9 cellular contexts compared by ENCODE assay signal in the genomic region with DNA sequence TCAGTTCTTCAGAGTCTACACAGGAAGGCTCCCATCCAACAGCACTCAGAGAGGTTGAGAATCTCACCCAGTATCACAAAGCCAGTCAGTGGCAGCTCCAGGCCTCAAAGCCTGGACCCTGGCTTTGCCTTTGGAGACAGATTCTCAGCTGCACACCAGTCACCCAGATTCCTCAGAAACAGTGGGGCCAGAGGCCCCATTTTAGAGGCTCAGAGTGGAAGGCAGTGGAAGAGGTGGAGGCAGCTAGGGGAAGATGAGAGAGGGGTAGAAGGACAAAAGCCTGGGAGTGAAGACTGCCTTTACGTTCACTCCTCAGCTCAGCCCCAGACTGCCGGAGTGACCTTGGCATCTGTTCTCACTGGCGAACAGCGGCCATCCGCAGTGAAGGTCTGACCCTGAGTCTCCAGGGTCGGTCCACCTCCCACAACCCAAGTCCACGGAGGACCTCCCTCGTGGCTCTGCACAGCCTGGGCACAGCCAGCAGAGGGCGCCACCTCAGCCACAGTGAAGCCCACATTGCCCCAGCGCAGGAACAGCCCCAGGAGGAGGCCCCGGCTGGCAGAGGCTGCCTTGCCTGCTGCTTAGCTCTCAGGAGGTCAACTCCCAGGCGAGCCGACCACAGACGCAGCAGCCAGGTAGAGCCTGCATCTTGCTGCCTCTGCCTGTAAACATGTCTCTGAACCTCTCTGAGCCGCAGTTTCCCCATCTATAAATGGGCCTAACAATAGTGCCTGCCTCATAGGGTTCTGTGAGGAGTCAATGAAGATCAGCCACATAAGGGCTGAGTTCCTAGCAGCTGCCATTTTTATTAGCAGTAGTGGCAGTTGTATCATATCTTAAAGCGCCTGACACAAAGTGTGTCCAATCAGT. TPM values are rescaled to one million over a fixed set of nuclear protein-coding genes. Genes with fewer than 3 reads are reported as not detected.
DNase-seq lines count a peak whose midpoint lies in the region; ATAC-seq, FAIRE-seq and TF ChIP-seq lines count a peak whose summit lies in the region.
"Had no signal": no experiment of that assay in that cellular context is flagged by ENCODE, and none has a peak within 500 bp of the region (broad histone marks: within the 10 kb centered on the region; RNA-seq: fewer than 3 reads in every experiment).

No MANE protein-coding gene starts in this region.

- H3K79me2 ChIP-seq in PC-9 (ENCODE audit: low read depth) = no peaks in the 10 kb centered on the region

- H3K36me3 Mint-ChIP-seq in activated naive CD4-positive, alpha-beta T cell treated with anti-CD3 and anti-CD28 coated beads for 36 hours (ENCODE audit: low read depth) = no peaks in the 10 kb centered on the region

- WGBS in heart left ventricle, 4 donors = 38 to 68% (median 53%) methylated on average over 8 to 16 of the region's 16 CpGs

- H3K4me1 Mint-ChIP-seq in activated naive CD4-positive, alpha-beta T cell treated with anti-CD3 and anti-CD28 coated beads for 36 hours (ENCODE audit: low read depth) = no peaks in the 10 kb centered on the region

- BruUV-seq in PC-9 (replicated peaks; lab: Mats Ljungman, UMichigan) = no TSS peak

- intact Hi-C loops in PC-9 (cut with micrococcal nuclease; ENCODE audit: unreplicated experiment) (loop anchor here (1.0 to 10.0 kb wide), 3 partner anchors 210 to 598 kb away; a partner anchor contains a TSS), heart left ventricle (cut with DNase I) (loop anchor here in 9 of 10 donors (1.0 to 10.0 kb wide), 7 partner anchors 162 to 472 kb away; a partner anchor contains a TSS)
- intact Hi-C loops in activated naive CD4-positive, alpha-beta T cell treated with anti-CD3 and anti-CD28 coated beads for 36 hours (cut with micrococcal nuclease) = loop anchor here (2.0 to 5.0 kb wide), 2 partner anchors 210 to 491 kb away; no protein-coding TSS in a partner anchor

- H3K27me3 ChIP-seq in PC-9 (ENCODE audit: insufficient read depth, low read depth) (peaks cover 6% of the 10 kb centered on the region; the same call in 1 of the 2 replicates), heart left ventricle (peaks cover 0 to 12% (median 0%) of the 10 kb centered on the region in 9 donors)

- peaks cover 15% of the 10 kb centered on the region; the same call in 1 of the 2 replicates for H3F3A ChIP-seq in PC-9 (ENCODE audit: insufficient read depth, low read depth)

- no peaks in the 10 kb centered on the region for H4K20me1 ChIP-seq in PC-9 (ENCODE audit: insufficient read depth)

- peaks cover 29% of the 10 kb centered on the region for H3K27me3 Mint-ChIP-seq in activated naive CD4-positive, alpha-beta T cell treated with anti-CD3 and anti-CD28 coated beads for 36 hours (ENCODE audit: low read depth)

- H2AFZ ChIP-seq in PC-9 = no peak overlapping the region

- no peak for TF ChIP-seq POLR2A in H54 (IDR thresholded peaks at IDR 0.05; ENCODE audit: low read depth, low read length)
- TF ChIP-seq POLR2A in heart left ventricle (IDR thresholded peaks at IDR 0.05) = no peak

- DNase-seq in H54 (ENCODE audit: insufficient read length, low spot score) (peak; percentile 89), PC-9 (peak in 1 of 2 experiments; percentile 61), heart left ventricle (peak in 4 of 5 donors; percentile 55 to 80 (median 62)), retinal pigment epithelial cell (ENCODE audit: low read depth) (no peak), GF-D8 (lab: John Stamatoyannopoulos, UW) (no peak)
- DNase-seq in activated naive CD4-positive, alpha-beta T cell treated with anti-CD3 and anti-CD28 coated beads for 36 hours = peak; percentile 75

- H3K27ac Mint-ChIP-seq in activated naive CD4-positive, alpha-beta T cell treated with anti-CD3 and anti-CD28 coated beads for 36 hours = no peak overlapping the region

- H3K9me3 ChIP-seq in PC-9 (ENCODE audit: insufficient read depth, low read depth) (no peaks in the 10 kb centered on the region), heart left ventricle (no peaks in the 10 kb centered on the region)

- H3K27ac ChIP-seq in C4-2B = no peak overlapping the region
- H3K27ac ChIP-seq in PC-9 = no peak overlapping the region
- no peak overlapping the region for H3K27ac ChIP-seq in heart left ventricle

- FAIRE-seq in H54 (lab: Jason Lieb, UNC) = no peak

- H3K4me1 ChIP-seq in PC-9 (replicated peaks; ENCODE audit: insufficient read depth) (no peaks in the 10 kb centered on the region), heart left ventricle (peaks cover 0 to 49% (median 16%) of the 10 kb centered on the region in 12 donors)

- CTCF ChIA-PET in PC-9 (lab: Charles Lee) = interaction anchor here (0.5 to 0.8 kb wide), 6 partner anchors 71 to 463 kb away, joined by 3 to 8 read pairs (median 3); no protein-coding TSS in a partner anchor
- CTCF ChIA-PET in activated naive CD4-positive, alpha-beta T cell treated with anti-CD3 and anti-CD28 coated beads for 36 hours (lab: Charles Lee) = interaction anchor here (0.5 to 7.8 kb wide), 18 partner anchors 8 to 595 kb away, joined by 3 to 63 read pairs (median 4); no protein-coding TSS in a partner anchor

- ATAC-seq in heart left ventricle (peak; percentile 16 to 69 (median 56)), GM21723 (IDR thresholded peaks at IDR 0.05; ENCODE audit: unreplicated experiment) (no peak)

- TF ChIP-seq CTCF in C4-2B (conservative IDR thresholded peaks at IDR 0.05) (peak; percentile 98), PC-9 (conservative IDR thresholded peaks at IDR 0.05) (peak; percentile 91), heart left ventricle (IDR thresholded peaks at IDR 0.05) (peak; percentile 51 to 90 (median 82)), retinal pigment epithelial cell (conservative IDR thresholded peaks at IDR 0.05; ENCODE audit: low read depth, low read length) (peak; percentile 96)

- POLR2A ChIA-PET in PC-9 (lab: Charles Lee; ENCODE audit: unreplicated experiment) = no interaction called here

- no peak overlapping the region for H3K4me3 Mint-ChIP-seq in activated naive CD4-positive, alpha-beta T cell treated with anti-CD3 and anti-CD28 coated beads for 36 hours

- H3K36me3 ChIP-seq in PC-9 (ENCODE audit: low read depth) (no peaks in the 10 kb centered on the region), heart left ventricle (no peaks in the 10 kb centered on the region)

- no peaks in the 10 kb centered on the region for H3K9me2 ChIP-seq in PC-9 (ENCODE audit: insufficient read depth)

- H3K9me3 Mint-ChIP-seq in activated naive CD4-positive, alpha-beta T cell treated with anti-CD3 and anti-CD28 coated beads for 36 hours = no peaks in the 10 kb centered on the region

- no peak overlapping the region for H3K4me2 ChIP-seq in PC-9

- no peak overlapping the region for H3K4me3 ChIP-seq in PC-9
- H3K4me3 ChIP-seq in heart left ventricle = no peak overlapping the region
- no peak overlapping the region for H3K4me3 ChIP-seq in retinal pigment epithelial cell (ENCODE audit: low read length)

RNA-seq across cellular contexts. Expression of a gene that starts 5.9 kb away (rescaled TPM):
- total RNA-seq in PC-9 (2021) (not detected in 2 replicates), heart left ventricle (100 to 1,000 TPM in 1 of 9 donors, 10 to 100 TPM in 8; 43.7 to 134 (median 59.7) TPM)
- total RNA-seq in activated naive CD4-positive, alpha-beta T cell treated with anti-CD3 and anti-CD28 coated beads for 36 hours = not detected
- polyA plus RNA-seq in heart left ventricle = 10 to 100 TPM; 18.2 to 75.3 TPM

RNA-seq across cellular contexts. Expression of a gene that starts 9.7 kb away (rescaled TPM):
- total RNA-seq in PC-9 (2021) = not detected in 2 replicates
- not detected for total RNA-seq in activated naive CD4-positive, alpha-beta T cell treated with anti-CD3 and anti-CD28 coated beads for 36 hours
- under 1 TPM in 1 of 9 donors, not detected in 8; 0.29 TPM for total RNA-seq in heart left ventricle
- not detected for polyA plus RNA-seq in heart left ventricle
- total RNA-seq: pulmonary artery endothelial cell had no signal

RNA-seq across cellular contexts. Expression of a gene that starts 24.6 kb away (rescaled TPM):
- total RNA-seq in PC-9 (2021) (102 and 132 TPM in 2 replicates), heart left ventricle (10 to 100 TPM in 3 of 9 donors, 1 to 10 TPM in 6; 7.5 to 15.9 (median 9.3) TPM)
- 1 to 10 TPM in 1 of 2 experiments, under 1 TPM in 1; 0.84 to 1.0 TPM for total RNA-seq in activated naive CD4-positive, alpha-beta T cell treated with anti-CD3 and anti-CD28 coated beads for 36 hours
- 10 to 100 TPM in 1 of 2 donors, 1 to 10 TPM in 1; 5.6 to 12.5 TPM for polyA plus RNA-seq in heart left ventricle

RNA-seq across cellular contexts. Expression of a gene that starts 59.1 kb away (rescaled TPM):
- total RNA-seq in PC-9 (2021) = 42.4 and 47.0 TPM in 2 replicates
- 10 to 100 TPM; 26.1 to 31.2 TPM for total RNA-seq in activated naive CD4-positive, alpha-beta T cell treated with anti-CD3 and anti-CD28 coated beads for 36 hours
- total RNA-seq in heart left ventricle = 10 to 100 TPM in 7 of 9 donors, 1 to 10 TPM in 2; 9.1 to 21.2 (median 10.7) TPM
- polyA plus RNA-seq in heart left ventricle = 1 to 10 TPM; 5.8 to 7.0 TPM

RNA-seq across cellular contexts. Expression of a gene that starts 59.4 kb away (rescaled TPM):
- total RNA-seq in PC-9 (2021) = 180 and 187 TPM in 2 replicates
- total RNA-seq in activated naive CD4-positive, alpha-beta T cell treated with anti-CD3 and anti-CD28 coated beads for 36 hours = 100 to 1,000 TPM; 293 to 312 TPM
- total RNA-seq in heart left ventricle = 10 to 100 TPM; 20.2 to 58.1 (median 34.8) TPM
- polyA plus RNA-seq in heart left ventricle = 10 to 100 TPM; 18.6 to 61.3 TPM

Comparison
In these comparisons a context has a peak if more than half of its experiments do, and no peak if none do; other contexts are left out.
1. DNase-seq: peak in H54 (single experiment), activated naive CD4-positive, alpha-beta T cell treated with anti-CD3 and anti-CD28 coated beads for 36 hours (single experiment) and heart left ventricle (4 of 5); none in retinal pigment epithelial cell (single experiment) and GF-D8 (single experiment).
2. RNA of a gene that starts 5.9 kb away (total RNA-seq): 43.7 to 134 TPM in heart left ventricle; not detected in PC-9 and not detected in activated naive CD4-positive, alpha-beta T cell treated with anti-CD3 and anti-CD28 coated beads for 36 hours; every median in the first group is over 10 times any median in the second.
3. RNA of a gene that starts 24.6 kb away (total RNA-seq): 102 to 132 TPM in PC-9 and 7.5 to 15.9 TPM in heart left ventricle; 0.84 to 1.0 TPM in activated naive CD4-positive, alpha-beta T cell treated with anti-CD3 and anti-CD28 coated beads for 36 hours; every median in the first group is over 4 times any median in the second.
4. Peak in every context shown above with its lines, with median percentiles within 50 percentile points of each other: CTCF ChIP-seq.